In genomic region chr3:122794779-122795673, GRCh38 we compare ENCODE assay signal across 8 cellular contexts. TPM values are rescaled to one million over a fixed set of nuclear protein-coding genes. Genes with fewer than 3 reads are reported as not detected.
A peak's percentile ranks its signal among the peaks of the same experiment; 100 is the strongest.
DNase-seq lines count a peak whose midpoint lies in the region; ATAC-seq, FAIRE-seq and TF ChIP-seq lines count a peak whose summit lies in the region.

A gene with protein sequence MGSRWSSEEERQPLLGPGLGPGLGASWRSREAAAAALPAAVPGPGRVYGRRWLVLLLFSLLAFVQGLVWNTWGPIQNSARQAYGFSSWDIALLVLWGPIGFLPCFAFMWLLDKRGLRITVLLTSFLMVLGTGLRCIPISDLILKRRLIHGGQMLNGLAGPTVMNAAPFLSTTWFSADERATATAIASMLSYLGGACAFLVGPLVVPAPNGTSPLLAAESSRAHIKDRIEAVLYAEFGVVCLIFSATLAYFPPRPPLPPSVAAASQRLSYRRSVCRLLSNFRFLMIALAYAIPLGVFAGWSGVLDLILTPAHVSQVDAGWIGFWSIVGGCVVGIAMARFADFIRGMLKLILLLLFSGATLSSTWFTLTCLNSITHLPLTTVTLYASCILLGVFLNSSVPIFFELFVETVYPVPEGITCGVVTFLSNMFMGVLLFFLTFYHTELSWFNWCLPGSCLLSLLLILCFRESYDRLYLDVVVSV (plus strand): TSS chr3:122795069. CDS start chr3:122795193, 124 bp downstream.

- POLR2A ChIA-PET in naive thymus-derived CD4-positive, alpha-beta T cell (lab: Charles Lee) = interaction anchor here (0.6 kb wide), 1 partner anchor 296 kb away, joined by 3 read pairs; no protein-coding TSS in a partner anchor

- H3K36me3 ChIP-seq in esophagus (ENCODE audit: control insufficient read depth in 2 of 2, insufficient read depth in 2 of 2, low read length in 1 of 2) = no peaks in the 10 kb centered on the region
- no peaks in the 10 kb centered on the region for H3K36me3 ChIP-seq in naive thymus-derived CD4-positive, alpha-beta T cell (ENCODE audit: control insufficient read depth in 2 of 3, insufficient read depth in 3 of 3, low read length in 3 of 3)

- peak; percentile 74 for FAIRE-seq in HTR-8/SVneo (lab: Jason Lieb, UNC)

- peak within 1 kb of the TSS; percentile 78 to 82 for H3K4me3 ChIP-seq in esophagus (ENCODE audit: low read depth in 1 of 2, low read length in 2 of 2)
- H3K4me3 ChIP-seq in naive thymus-derived CD4-positive, alpha-beta T cell (ENCODE audit: low read length) = peak within 1 kb of the TSS; percentile 83

- H3K4me3 Mint-ChIP-seq in activated CD8-positive, alpha-beta memory T cell treated with anti-CD3 and anti-CD28 coated beads, Interleukin-2, amount 10 ng/mL, durations not matched to agents 7 days and 5 days = peak within 1 kb of the TSS; percentile 81
- peak within 1 kb of the TSS in 8 of 10 donors; percentile 64 to 97 (median 92) for H3K4me3 Mint-ChIP-seq in naive thymus-derived CD4-positive, alpha-beta T cell

- peaks cover 22% of the 10 kb centered on the region for H3K4me1 Mint-ChIP-seq in activated CD8-positive, alpha-beta memory T cell treated with anti-CD3 and anti-CD28 coated beads, Interleukin-2, amount 10 ng/mL, durations not matched to agents 7 days and 5 days
- peaks cover 20 to 27% (median 25%) of the 10 kb centered on the region in 7 donors for H3K4me1 Mint-ChIP-seq in naive thymus-derived CD4-positive, alpha-beta T cell

- DNase-seq in HTR-8/SVneo (ENCODE audit: insufficient read length, low spot score) = peak; percentile 83
- peak; percentile 75 for DNase-seq in activated CD8-positive, alpha-beta memory T cell treated with anti-CD3 and anti-CD28 coated beads, Interleukin-2, amount 10 ng/mL, durations not matched to agents 7 days and 5 days
- peak; percentile 58 to 82 (median 62) for DNase-seq in naive thymus-derived CD4-positive, alpha-beta T cell
- DNase-seq in stimulated activated naive CD8-positive, alpha-beta T cell treated with anti-CD3 and anti-CD28 coated beads, Interleukin-15, Interleukin-2, amounts not matched to agents 100 U/mL and 50 U/mL, for 24 hours = peak; percentile 77
- no peak for DNase-seq in NCI-H82 (lab: John Stamatoyannopoulos, UW)

- no peaks in the 10 kb centered on the region for H3K27me3 ChIP-seq in esophagus (ENCODE audit: control insufficient read depth in 1 of 2, insufficient read depth in 2 of 2, low read length in 2 of 2)
- H3K27me3 ChIP-seq in naive thymus-derived CD4-positive, alpha-beta T cell (ENCODE audit: control insufficient read depth in 2 of 2, insufficient read depth in 2 of 2, low read length in 2 of 2) = no peaks in the 10 kb centered on the region

- peaks cover 2% of the 10 kb centered on the region for H3K36me3 Mint-ChIP-seq in activated CD8-positive, alpha-beta memory T cell treated with anti-CD3 and anti-CD28 coated beads, Interleukin-2, amount 10 ng/mL, durations not matched to agents 7 days and 5 days
- peaks cover 0 to 12% (median 0%) of the 10 kb centered on the region in 5 donors for H3K36me3 Mint-ChIP-seq in naive thymus-derived CD4-positive, alpha-beta T cell

- no peaks in the 10 kb centered on the region for H3K9me3 Mint-ChIP-seq in activated CD8-positive, alpha-beta memory T cell treated with anti-CD3 and anti-CD28 coated beads, Interleukin-2, amount 10 ng/mL, durations not matched to agents 7 days and 5 days (ENCODE audit: low read depth)
- no peaks in the 10 kb centered on the region for H3K9me3 Mint-ChIP-seq in naive thymus-derived CD4-positive, alpha-beta T cell

- peak within 1 kb of the TSS; percentile 76 for H3K27ac ChIP-seq in C4-2B
- H3K27ac ChIP-seq in esophagus (ENCODE audit: low read depth in 2 of 2, low read length in 1 of 2) = peak within 1 kb of the TSS; percentile 88 to 98
- H3K27ac ChIP-seq in naive thymus-derived CD4-positive, alpha-beta T cell (ENCODE audit: low read depth, low read length) = peak within 1 kb of the TSS; percentile 82

- no peak for TF ChIP-seq CTCF in C4-2B (conservative IDR thresholded peaks at IDR 0.05)

- H3K4me1 ChIP-seq in esophagus (ENCODE audit: control insufficient read depth in 2 of 2, insufficient read depth in 2 of 2, low read length in 1 of 2) = peaks cover 3 to 4% of the 10 kb centered on the region in 2 donors
- peaks cover 22 to 28% of the 10 kb centered on the region in 2 donors for H3K4me1 ChIP-seq in naive thymus-derived CD4-positive, alpha-beta T cell (ENCODE audit: control insufficient read depth in 2 of 2, insufficient read depth in 2 of 2, low read length in 2 of 2)

- intact Hi-C loops in naive thymus-derived CD4-positive, alpha-beta T cell (cut with micrococcal nuclease) = loop anchor here (1.0 to 10.0 kb wide), 7 partner anchors 40 to 1248 kb away; partner anchors contain the start of genes WDR5B (in 2 of the 2), DTX3L (in 1 of the 2), EAF2 (in 1 of the 2) and HCLS1 (in 1 of the 2)

- ATAC-seq in GM21360 (IDR thresholded peaks at IDR 0.05; ENCODE audit: unreplicated experiment) = peak; percentile 69
- peak; percentile 74 for ATAC-seq in activated CD8-positive, alpha-beta memory T cell treated with anti-CD3 and anti-CD28 coated beads, Interleukin-2, amount 10 ng/mL, durations not matched to agents 7 days and 5 days
- peak; percentile 67 for ATAC-seq in naive thymus-derived CD4-positive, alpha-beta T cell
- ATAC-seq in stimulated activated naive CD8-positive, alpha-beta T cell treated with anti-CD3 and anti-CD28 coated beads, Interleukin-15, Interleukin-2, amounts not matched to agents 100 U/mL and 50 U/mL, for 24 hours = peak; percentile 74

- H3K27me3 Mint-ChIP-seq in activated CD8-positive, alpha-beta memory T cell treated with anti-CD3 and anti-CD28 coated beads, Interleukin-2, amount 10 ng/mL, durations not matched to agents 7 days and 5 days = no peaks in the 10 kb centered on the region
- H3K27me3 Mint-ChIP-seq in naive thymus-derived CD4-positive, alpha-beta T cell = no peaks in the 10 kb centered on the region

- peak within 1 kb of the TSS; percentile 82 for H3K27ac Mint-ChIP-seq in activated CD8-positive, alpha-beta memory T cell treated with anti-CD3 and anti-CD28 coated beads, Interleukin-2, amount 10 ng/mL, durations not matched to agents 7 days and 5 days
- H3K27ac Mint-ChIP-seq in naive thymus-derived CD4-positive, alpha-beta T cell = peak within 1 kb of the TSS; percentile 37 to 99 (median 89)

- WGBS in esophagus, 2 donors = 1% methylated on average over 75 to 84 of the region's 84 CpGs

- H3K9me3 ChIP-seq in esophagus (ENCODE audit: control insufficient read depth in 2 of 2, insufficient read depth in 1 of 2, low read depth in 1 of 2, low read length in 1 of 2) = no peaks in the 10 kb centered on the region
- H3K9me3 ChIP-seq in naive thymus-derived CD4-positive, alpha-beta T cell (ENCODE audit: control insufficient read depth in 2 of 3, low read length in 3 of 3) = no peaks in the 10 kb centered on the region

- CTCF ChIA-PET in activated CD8-positive, alpha-beta memory T cell treated with anti-CD3 and anti-CD28 coated beads, Interleukin-2, amount 10 ng/mL, durations not matched to agents 7 days and 5 days (lab: Charles Lee) = interaction anchor here (1.2 kb wide), 1 partner anchor 407 kb away, joined by 3 read pairs; the partner anchor contains the start of gene SEC22A
- CTCF ChIA-PET in naive thymus-derived CD4-positive, alpha-beta T cell (lab: Charles Lee) = no interaction called here

RNA-seq across cellular contexts. Expression of the gene that starts here (rescaled TPM):
- total RNA-seq in activated CD8-positive, alpha-beta memory T cell treated with anti-CD3 and anti-CD28 coated beads, Interleukin-2, amount 10 ng/mL, durations not matched to agents 7 days and 5 days = 1 to 10 TPM; 1.5 to 1.8 TPM
- 10 to 100 TPM; 10.1 to 14.3 TPM for polyA plus RNA-seq in esophagus
- 10 to 100 TPM in 1 of 5 experiments, 1 to 10 TPM in 4; 2.8 to 12.9 (median 8.4) TPM for total RNA-seq in naive thymus-derived CD4-positive, alpha-beta T cell
- 1 to 10 TPM; 1.9 to 2.1 TPM for polyA plus RNA-seq in naive thymus-derived CD4-positive, alpha-beta T cell
